8 cellular contexts compared by ENCODE assay signal in the genomic region with DNA sequence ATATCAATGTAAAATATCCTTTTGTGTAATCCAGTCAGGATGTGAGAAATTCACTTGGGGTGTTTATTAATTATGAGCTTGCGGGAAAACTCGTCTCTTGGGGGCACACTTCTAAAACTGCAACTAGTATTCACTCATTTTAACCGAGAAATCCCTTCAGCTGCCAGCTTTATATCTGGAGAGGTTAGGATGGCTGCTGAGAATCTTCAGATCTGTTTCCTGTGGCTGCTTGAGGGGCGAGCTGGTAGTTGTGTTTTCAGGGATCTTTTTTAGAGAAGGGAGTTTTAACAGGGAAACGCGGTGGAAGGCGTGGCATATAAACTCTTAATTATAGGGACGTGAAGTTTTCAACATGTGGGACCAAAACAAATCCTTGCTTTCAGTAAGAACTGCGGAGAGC. TPM values are rescaled to one million over a fixed set of nuclear protein-coding genes. Genes with fewer than 3 reads are reported as not detected.
DNase-seq lines count a peak whose midpoint lies in the region; ATAC-seq and TF ChIP-seq lines count a peak whose summit lies in the region.

No MANE protein-coding gene starts in this region.

- peak overlapping the region; percentile 52; the same call in 1 of the 2 replicates for H3K4me2 ChIP-seq in MM.1S (ENCODE audit: low read depth, low read length)

- BruUV-seq in Caco-2 (replicated peaks; lab: Mats Ljungman, UMichigan), result TSS peak; percentile 57

- DNase-seq in Caco-2 (no peak), MM.1S (no peak), cerebellar cortex (ENCODE audit: low spot score) (peak; percentile 4), uterus (peak in 1 of 2 donors; percentile 40), GM13976 (ENCODE audit: low spot score) (no peak), COR-L47 (lab: John Stamatoyannopoulos, UW) (no peak)

- H3F3A ChIP-seq in MM.1S (ENCODE audit: insufficient read depth, low read length), result no peaks in the 10 kb centered on the region; the same call in 1 of the 2 replicates

- H3K9me3 Mint-ChIP-seq in Caco-2 (ENCODE audit: unreplicated experiment), result no peaks in the 10 kb centered on the region

- peaks cover 22% of the 10 kb centered on the region for H3K4me1 ChIP-seq in Caco-2
- H3K4me1 ChIP-seq in MM.1S (ENCODE audit: low read length), result no peaks in the 10 kb centered on the region
- H3K4me1 ChIP-seq in mesodermal cell (ENCODE audit: control insufficient read depth, insufficient read depth, low read length, poor library complexity, severe bottlenecking), result peaks cover 30% of the 10 kb centered on the region
- H3K4me1 ChIP-seq in uterus, result no peaks in the 10 kb centered on the region

- H3K4me1 Mint-ChIP-seq in Caco-2 (ENCODE audit: low read depth, unreplicated experiment), result peaks cover 32% of the 10 kb centered on the region

- H3K27me3 ChIP-seq in Caco-2 (replicated peaks; ENCODE audit: control insufficient read depth, insufficient read depth, low read length) (no peaks in the 10 kb centered on the region), MM.1S (replicated peaks; ENCODE audit: insufficient read depth, low read length) (no peaks in the 10 kb centered on the region), uterus (no peaks in the 10 kb centered on the region)

- intact Hi-C loops in Caco-2 (cut with micrococcal nuclease; ENCODE audit: unreplicated experiment) (loop anchor here (1.0 to 5.0 kb wide), 8 partner anchors 36 to 281 kb away; a partner anchor contains a TSS), uterus (cut with DNase I; ENCODE audit: low total_unique reads) (no loop called here)

- H3K27ac ChIP-seq in MM.1S (ENCODE audit: low read length), result no peak overlapping the region
- H3K27ac ChIP-seq in mesodermal cell (ENCODE audit: low read depth, low read length, severe bottlenecking), result peak overlapping the region; percentile 58
- peak overlapping the region; percentile 89 to 93 for H3K27ac ChIP-seq in uterus

- no peaks in the 10 kb centered on the region for H3K9me3 ChIP-seq in Caco-2
- no peaks in the 10 kb centered on the region for H3K9me3 ChIP-seq in MM.1S (replicated peaks; ENCODE audit: insufficient read depth, low read length)
- H3K9me3 ChIP-seq in mesodermal cell (ENCODE audit: control insufficient read depth, low read length), result no peaks in the 10 kb centered on the region
- no peaks in the 10 kb centered on the region for H3K9me3 ChIP-seq in uterus

- H3K27me3 Mint-ChIP-seq in Caco-2 (ENCODE audit: insufficient read depth, unreplicated experiment), result no peaks in the 10 kb centered on the region

- ATAC-seq in GM21390 (IDR thresholded peaks at IDR 0.05; ENCODE audit: unreplicated experiment), result no peak

- peak overlapping the region; percentile 98 for H3K27ac Mint-ChIP-seq in Caco-2 (ENCODE audit: unreplicated experiment)

- TF ChIP-seq CTCF in Caco-2 (IDR thresholded peaks at IDR 0.05; ENCODE audit: insufficient read depth in 1 of 2, low read depth in 1 of 2, low read length in 1 of 2, severe bottlenecking in 1 of 2, unreplicated experiment in 1 of 2) (peak in 1 of 2 experiments; percentile 2), MM.1S (IDR thresholded peaks at IDR 0.05; ENCODE audit: low read length) (no peak), uterus (IDR thresholded peaks at IDR 0.05) (peak in 2 of 4 experiments; percentile 3 to 9), GM13976 (IDR thresholded peaks at IDR 0.05; ENCODE audit: borderline replicate concordance, control extremely low read depth, extremely low read depth, insufficient read depth, missing control alignments) (no peak)

- POLR2A ChIA-PET in Caco-2 (lab: Charles Lee), result interaction anchor here (0.9 to 2.2 kb wide), 7 partner anchors 9 to 102 kb away, joined by 3 to 12 read pairs (median 7); no protein-coding TSS in a partner anchor

- H3K9me2 ChIP-seq in MM.1S (replicated peaks; ENCODE audit: insufficient read depth, low read length), result no peaks in the 10 kb centered on the region

- no peak for TF ChIP-seq POLR2A in uterus (IDR thresholded peaks at IDR 0.05)

- H3K79me2 ChIP-seq in MM.1S (ENCODE audit: low read length), result no peaks in the 10 kb centered on the region

- peak overlapping the region; percentile 80 for H3K4me3 Mint-ChIP-seq in Caco-2 (ENCODE audit: unreplicated experiment)

- H3K36me3 Mint-ChIP-seq in Caco-2 (ENCODE audit: insufficient read depth, unreplicated experiment), result peaks cover 11% of the 10 kb centered on the region

- no peaks in the 10 kb centered on the region for H4K20me1 ChIP-seq in MM.1S (ENCODE audit: insufficient read depth, low read length)

- peak overlapping the region; percentile 7; the same call in 1 of the 2 replicates for H3K9ac ChIP-seq in MM.1S (ENCODE audit: low read length)

- in situ Hi-C loops in GM13976 (cut with MboI; ENCODE audit: low sequenced_read_pairs, unreplicated experiment), result no loop called here

- H3K4me3 ChIP-seq in Caco-2 (ENCODE audit: low read depth, low read length) (peak overlapping the region; percentile 62), MM.1S (ENCODE audit: low read length) (peak overlapping the region; percentile 78), mesodermal cell (ENCODE audit: extremely low read depth, insufficient read depth, low read length, poor library complexity, severe bottlenecking) (peak overlapping the region; percentile 84), uterus (peak overlapping the region; percentile 65 to 79)

- 0 to 6% methylated on average over 2 to 5 of the region's 9 CpGs for WGBS in mesodermal cell (ENCODE audit: insufficient coverage in 2 of 2), 2 experiments

- H3K36me3 ChIP-seq in Caco-2 (ENCODE audit: control insufficient read depth, insufficient read depth, low read length) (no peaks in the 10 kb centered on the region), MM.1S (replicated peaks; ENCODE audit: insufficient read depth, low read length) (no peaks in the 10 kb centered on the region), mesodermal cell (ENCODE audit: control insufficient read depth, insufficient read depth, low read length) (peaks cover 31% of the 10 kb centered on the region), uterus (no peaks in the 10 kb centered on the region)

- H2AFZ ChIP-seq in MM.1S (ENCODE audit: low read length), result peak overlapping the region; percentile 73

- CTCF ChIA-PET in Caco-2 (lab: Charles Lee), result interaction anchor here (0.8 to 1.8 kb wide), 5 partner anchors 83 to 100 kb away, joined by 3 to 17 read pairs (median 3); no protein-coding TSS in a partner anchor

RNA-seq across cellular contexts. Expression of a gene that starts 0.8 kb away (rescaled TPM):
- total RNA-seq in Caco-2 (2022) (109 and 134 TPM in 2 replicates), uterus (100 to 1,000 TPM in 1 of 4 donors, 10 to 100 TPM in 3; 43.8 to 139 (median 82.7) TPM)
- 106 TPM for polyA plus RNA-seq in mesodermal cell (2013, experiment 1 of 2)
- polyA plus RNA-seq in mesodermal cell (2013, experiment 2 of 2), result 98.9 TPM
